Comparison of ENCODE assay signal across 1 cellular context in genomic region chr11:44138286-44138685, GRCh38.
TF ChIP-seq lines count a peak whose summit lies in the region.

No MANE protein-coding gene starts in this region.

TF ChIP-seq in IMR-90, 13 proteins besides CTCF, POLR2A, EP300 and RAD21:
- TF ChIP-seq, protein P1, sequence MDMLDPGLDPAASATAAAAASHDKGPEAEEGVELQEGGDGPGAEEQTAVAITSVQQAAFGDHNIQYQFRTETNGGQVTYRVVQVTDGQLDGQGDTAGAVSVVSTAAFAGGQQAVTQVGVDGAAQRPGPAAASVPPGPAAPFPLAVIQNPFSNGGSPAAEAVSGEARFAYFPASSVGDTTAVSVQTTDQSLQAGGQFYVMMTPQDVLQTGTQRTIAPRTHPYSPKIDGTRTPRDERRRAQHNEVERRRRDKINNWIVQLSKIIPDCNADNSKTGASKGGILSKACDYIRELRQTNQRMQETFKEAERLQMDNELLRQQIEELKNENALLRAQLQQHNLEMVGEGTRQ (IDR thresholded peaks at IDR 0.05; ENCODE audit: low read depth, low read length) = no peak
- TF ChIP-seq MAFK (IDR thresholded peaks at IDR 0.05; ENCODE audit: low read depth, low read length) = no peak
- TF ChIP-seq BHLHE40 (IDR thresholded peaks at IDR 0.05; ENCODE audit: low read depth, low read length) = no peak
- no peak for TF ChIP-seq RFX5 (IDR thresholded peaks at IDR 0.05; ENCODE audit: low read depth, low read length)
- no peak for TF ChIP-seq FOS (IDR thresholded peaks at IDR 0.05; ENCODE audit: low read depth, low read length)
- no peak for TF ChIP-seq MXI1 (IDR thresholded peaks at IDR 0.05; ENCODE audit: borderline replicate concordance, low read depth, low read length)
- TF ChIP-seq, protein P2, sequence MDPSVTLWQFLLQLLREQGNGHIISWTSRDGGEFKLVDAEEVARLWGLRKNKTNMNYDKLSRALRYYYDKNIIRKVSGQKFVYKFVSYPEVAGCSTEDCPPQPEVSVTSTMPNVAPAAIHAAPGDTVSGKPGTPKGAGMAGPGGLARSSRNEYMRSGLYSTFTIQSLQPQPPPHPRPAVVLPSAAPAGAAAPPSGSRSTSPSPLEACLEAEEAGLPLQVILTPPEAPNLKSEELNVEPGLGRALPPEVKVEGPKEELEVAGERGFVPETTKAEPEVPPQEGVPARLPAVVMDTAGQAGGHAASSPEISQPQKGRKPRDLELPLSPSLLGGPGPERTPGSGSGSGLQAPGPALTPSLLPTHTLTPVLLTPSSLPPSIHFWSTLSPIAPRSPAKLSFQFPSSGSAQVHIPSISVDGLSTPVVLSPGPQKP (IDR thresholded peaks at IDR 0.05; ENCODE audit: borderline replicate concordance, low read depth, low read length) = no peak
- no peak for TF ChIP-seq NFE2L2 (IDR thresholded peaks at IDR 0.05; ENCODE audit: low read depth, low read length)
- TF ChIP-seq RCOR1 (IDR thresholded peaks at IDR 0.05; ENCODE audit: insufficient replicate concordance, low read length) = no peak
- no peak for TF ChIP-seq CEBPB (IDR thresholded peaks at IDR 0.05; ENCODE audit: low read depth, low read length)
- TF ChIP-seq CHD1 (IDR thresholded peaks at IDR 0.05; ENCODE audit: low read depth, low read length) = no peak
- TF ChIP-seq MAZ (IDR thresholded peaks at IDR 0.05; ENCODE audit: borderline replicate concordance, low read depth, low read length) = no peak
- no peak for TF ChIP-seq SMC3 (IDR thresholded peaks at IDR 0.05; ENCODE audit: low read depth, low read length)
